In the genomic region with DNA sequence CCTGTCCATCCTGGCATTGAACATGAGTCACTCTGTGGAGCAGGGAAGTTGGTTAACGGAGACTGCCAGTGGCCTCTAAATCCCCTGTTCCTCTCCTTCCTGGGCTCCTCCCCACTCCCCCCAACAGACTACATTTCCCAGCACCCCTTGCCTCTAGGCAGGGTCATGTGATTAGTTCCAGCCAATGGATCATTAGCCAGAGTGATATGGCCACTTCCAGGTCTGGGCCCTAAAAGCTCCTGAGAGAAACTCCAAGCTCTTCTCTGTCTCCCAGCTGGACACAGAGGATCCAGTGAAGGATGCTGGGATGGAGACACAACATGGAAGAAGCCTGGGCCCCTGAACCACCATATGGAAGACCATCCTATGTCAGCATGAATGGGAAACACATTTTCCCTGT, we compare ENCODE assay signal across 11 cellular contexts. TPM values are rescaled to one million over a fixed set of nuclear protein-coding genes. Genes with fewer than 3 reads are reported as not detected.
DNase-seq lines count a peak whose midpoint lies in the region; ATAC-seq, FAIRE-seq and TF ChIP-seq lines count a peak whose summit lies in the region.
"Had no signal": no experiment of that assay in that cellular context is flagged by ENCODE, and none has a peak within 500 bp of the region (broad histone marks: within the 10 kb centered on the region; RNA-seq: fewer than 3 reads in every experiment).

No MANE protein-coding gene starts in this region.

- H3K4me1 Mint-ChIP-seq in stimulated activated naive CD8-positive, alpha-beta T cell treated with anti-CD3 and anti-CD28 coated beads, Interleukin-15, amount 100 ng/mL, for 72 hours, result no peaks in the 10 kb centered on the region

- H3K27ac ChIP-seq in colonic mucosa, result no peak overlapping the region
- H3K27ac ChIP-seq: tibial artery had no signal

- H3K27ac Mint-ChIP-seq in stimulated activated naive CD8-positive, alpha-beta T cell treated with anti-CD3 and anti-CD28 coated beads, Interleukin-15, amount 100 ng/mL, for 72 hours, result no peak overlapping the region

- H3K36me3 ChIP-seq in colonic mucosa, result no peaks in the 10 kb centered on the region
- H3K36me3 ChIP-seq: tibial artery had no signal

- DNase-seq in stimulated activated naive CD8-positive, alpha-beta T cell treated with anti-CD3 and anti-CD28 coated beads, Interleukin-15, amount 100 ng/mL, for 72 hours, result no peak
- DNase-seq in stimulated activated naive CD8-positive, alpha-beta T cell treated with anti-CD3 and anti-CD28 coated beads, Interleukin-15, Interleukin-2, amounts not matched to agents 100 U/mL and 50 U/mL, for 24 hours, result no peak
- DNase-seq in NCI-H2171 (lab: John Stamatoyannopoulos, UW) (peak; percentile 35), colonic mucosa (peak; percentile 50), urothelium cell line (ENCODE audit: low spot score) (peak; percentile 24), GOT3 (lab: John Stamatoyannopoulos, UW) (no peak)
- DNase-seq: NCI-H1105, tibial artery had no signal

- no peak for TF ChIP-seq CTCF in colonic mucosa (IDR thresholded peaks at IDR 0.05)

- H3K9me3 ChIP-seq in colonic mucosa, result no peaks in the 10 kb centered on the region

- H3K9me3 Mint-ChIP-seq in stimulated activated naive CD8-positive, alpha-beta T cell treated with anti-CD3 and anti-CD28 coated beads, Interleukin-15, amount 100 ng/mL, for 72 hours, result no peaks in the 10 kb centered on the region

- no peak overlapping the region for H3K4me3 Mint-ChIP-seq in stimulated activated naive CD8-positive, alpha-beta T cell treated with anti-CD3 and anti-CD28 coated beads, Interleukin-15, amount 100 ng/mL, for 72 hours

- peak; percentile 50 for ATAC-seq in stimulated activated naive CD8-positive, alpha-beta T cell treated with anti-CD3 and anti-CD28 coated beads, Interleukin-15, amount 100 ng/mL, for 72 hours
- ATAC-seq in stimulated activated naive CD8-positive, alpha-beta T cell treated with anti-CD3 and anti-CD28 coated beads, Interleukin-15, Interleukin-2, amounts not matched to agents 100 U/mL and 50 U/mL, for 24 hours, result no peak
- no peak for ATAC-seq in HG02970 (IDR thresholded peaks at IDR 0.05; ENCODE audit: low FRiP score, unreplicated experiment)
- ATAC-seq in GM21737 (IDR thresholded peaks at IDR 0.05; ENCODE audit: unreplicated experiment), result no peak

- FAIRE-seq in urothelium cell line (lab: Jason Lieb, UNC), result no peak
- FAIRE-seq: TTC549 had no signal

- intact Hi-C loops in colonic mucosa (cut with DNase I), result no loop called here

- no peaks in the 10 kb centered on the region for H3K27me3 Mint-ChIP-seq in stimulated activated naive CD8-positive, alpha-beta T cell treated with anti-CD3 and anti-CD28 coated beads, Interleukin-15, amount 100 ng/mL, for 72 hours

- no peak overlapping the region for H3K4me3 ChIP-seq in colonic mucosa
- H3K4me3 ChIP-seq: tibial artery had no signal

- no peaks in the 10 kb centered on the region for H3K27me3 ChIP-seq in colonic mucosa

- no peak overlapping the region for H3K9ac ChIP-seq in colonic mucosa (ENCODE audit: low read depth in 2 of 2, low read length in 2 of 2)

- H3K4me1 ChIP-seq in colonic mucosa, result peaks cover 6% of the 10 kb centered on the region
- H3K4me1 ChIP-seq: tibial artery had no signal

RNA-seq across cellular contexts. Expression of gene RFLNA, which starts 54.4 kb away (rescaled TPM):
- 10 to 100 TPM; 22.4 to 44.8 TPM for total RNA-seq in colonic mucosa

Comparison
In these comparisons a context has a peak if more than half of its experiments do, and no peak if none do; other contexts are left out.
1. DNase-seq: peak in NCI-H2171 (single experiment), colonic mucosa (single experiment) and urothelium cell line (single experiment); none in stimulated activated naive CD8-positive, alpha-beta T cell treated with anti-CD3 and anti-CD28 coated beads, Interleukin-15, amount 100 ng/mL, for 72 hours (0 of 2), stimulated activated naive CD8-positive, alpha-beta T cell treated with anti-CD3 and anti-CD28 coated beads, Interleukin-15, Interleukin-2, amounts not matched to agents 100 U/mL and 50 U/mL, for 24 hours (single experiment) and GOT3 (single experiment).